In the genomic region with DNA sequence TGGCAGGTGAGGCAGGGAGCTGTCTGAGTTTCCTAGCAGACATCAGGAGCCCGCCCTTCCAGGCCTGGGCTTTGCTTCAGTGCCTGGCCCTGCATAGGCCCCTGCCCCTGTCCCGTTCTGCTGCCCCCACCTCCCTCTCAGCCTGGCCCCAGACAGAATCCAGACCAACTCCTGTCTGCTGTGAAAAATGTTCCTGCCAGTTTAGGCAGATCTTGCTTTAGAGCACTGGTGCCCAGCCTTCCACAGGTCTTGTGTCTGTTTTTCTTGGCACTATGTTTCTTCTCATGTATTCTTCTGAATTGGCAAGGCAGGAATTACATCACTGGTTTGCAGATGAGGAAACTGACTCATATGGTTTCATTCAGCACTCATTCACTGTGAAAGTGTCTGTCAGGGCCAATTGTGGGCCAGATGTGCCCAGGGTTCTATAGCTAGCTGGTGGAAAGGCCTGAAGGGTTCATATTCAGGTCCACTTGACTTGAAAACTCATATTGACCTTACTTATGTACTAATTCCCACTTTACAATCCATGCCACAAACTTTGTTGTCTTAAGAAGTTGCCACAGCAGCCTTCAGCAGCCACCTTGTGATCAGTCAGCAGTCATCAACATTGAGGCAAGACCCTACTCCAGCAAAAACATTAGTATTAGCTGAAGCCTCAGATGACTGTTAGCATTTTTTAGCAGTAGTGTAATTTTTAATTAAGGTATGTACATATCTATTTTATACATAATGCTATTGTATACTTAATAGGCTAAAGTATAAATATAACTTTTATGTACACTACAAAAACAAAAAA, we compare ENCODE assay signal across 1 cellular context.
TF ChIP-seq lines count a peak whose summit lies in the region.

No MANE protein-coding gene starts in this region.

TF ChIP-seq in SK-N-SH, 30 proteins besides CTCF, POLR2A, EP300 and RAD21 (continued from another document):
- TF ChIP-seq, protein P1, sequence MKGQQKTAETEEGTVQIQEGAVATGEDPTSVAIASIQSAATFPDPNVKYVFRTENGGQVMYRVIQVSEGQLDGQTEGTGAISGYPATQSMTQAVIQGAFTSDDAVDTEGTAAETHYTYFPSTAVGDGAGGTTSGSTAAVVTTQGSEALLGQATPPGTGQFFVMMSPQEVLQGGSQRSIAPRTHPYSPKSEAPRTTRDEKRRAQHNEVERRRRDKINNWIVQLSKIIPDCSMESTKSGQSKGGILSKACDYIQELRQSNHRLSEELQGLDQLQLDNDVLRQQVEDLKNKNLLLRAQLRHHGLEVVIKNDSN (IDR thresholded peaks at IDR 0.05; ENCODE audit: borderline replicate concordance, low read depth), result no peak
- TF ChIP-seq TCF12 (IDR thresholded peaks at IDR 0.05) (peak; percentile 76), POLR2AphosphoS5 (IDR thresholded peaks at IDR 0.05; ENCODE audit: low read depth, low read length) (no peak)
